Comparison of ENCODE assay signal across 8 cellular contexts in the genomic region with DNA sequence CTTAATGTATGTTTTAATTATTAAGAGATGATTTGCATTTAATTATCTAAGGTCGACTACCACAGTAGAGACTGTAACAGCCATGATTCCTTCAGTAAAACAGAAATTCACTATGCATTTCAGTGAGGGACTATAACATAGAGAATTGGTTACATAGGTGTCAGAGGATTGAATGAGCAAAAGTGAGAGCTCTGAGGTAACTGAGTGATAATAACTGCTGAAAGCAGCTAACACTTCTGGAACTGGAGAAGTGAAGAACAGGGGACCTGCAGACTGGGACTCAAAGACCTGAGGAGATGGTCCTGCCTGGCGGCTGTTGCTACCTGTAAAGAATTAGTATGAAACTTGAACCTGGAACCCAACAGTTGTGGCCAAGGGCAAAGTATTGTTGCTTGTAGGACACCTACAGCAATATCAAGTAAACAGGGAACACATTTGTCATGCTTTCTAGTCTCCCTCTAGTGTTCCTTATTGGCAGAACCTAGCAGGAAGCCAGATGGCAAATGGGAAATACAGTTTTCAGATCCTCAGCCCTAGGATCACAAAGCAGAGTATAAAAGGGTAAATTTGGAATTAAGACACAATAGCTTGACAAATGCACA.
DNase-seq lines count a peak whose midpoint lies in the region; ATAC-seq and TF ChIP-seq lines count a peak whose summit lies in the region.

No MANE protein-coding gene starts in this region.

- peak; percentile 52 for TF ChIP-seq CTCF in GM13977 (IDR thresholded peaks at IDR 0.05; ENCODE audit: extremely low read depth, insufficient read depth, missing control alignments)

- in situ Hi-C loops in GM13977 (cut with MboI; ENCODE audit: low pct_unique_long_range_greater_than_20kb, low sequenced_read_pairs, unreplicated experiment), result no loop called here

- DNase-seq in AG08396 (ENCODE audit: low spot score) (peak; percentile 23), GM13977 (ENCODE audit: low spot score) (peak; percentile 36), NCI-H2029 treated with DMSO at 0.1 percent for 48 hours (lab: John Stamatoyannopoulos, UW) (peak; percentile 48), amniotic epithelial cell (ENCODE audit: low read depth) (peak; percentile 33), kidney glomerular epithelial cell (lab: John Stamatoyannopoulos, UW) (peak; percentile 12), epidermal melanocyte (ENCODE audit: insufficient read length, low spot score) (no peak), GOT3 (lab: John Stamatoyannopoulos, UW) (no peak)

- peak; percentile 91 for ATAC-seq in HG02885 (IDR thresholded peaks at IDR 0.05; ENCODE audit: poor library complexity, unreplicated experiment)

Comparison
In these comparisons a context has a peak if more than half of its experiments do, and no peak if none do; other contexts are left out.
1. DNase-seq: peak in AG08396 (single experiment), GM13977 (single experiment), NCI-H2029 treated with DMSO at 0.1 percent for 48 hours (single experiment), amniotic epithelial cell (single experiment) and kidney glomerular epithelial cell (single experiment); none in epidermal melanocyte (single experiment) and GOT3 (single experiment).